ENCODE assay signal across 16 cellular contexts in the genomic region with DNA sequence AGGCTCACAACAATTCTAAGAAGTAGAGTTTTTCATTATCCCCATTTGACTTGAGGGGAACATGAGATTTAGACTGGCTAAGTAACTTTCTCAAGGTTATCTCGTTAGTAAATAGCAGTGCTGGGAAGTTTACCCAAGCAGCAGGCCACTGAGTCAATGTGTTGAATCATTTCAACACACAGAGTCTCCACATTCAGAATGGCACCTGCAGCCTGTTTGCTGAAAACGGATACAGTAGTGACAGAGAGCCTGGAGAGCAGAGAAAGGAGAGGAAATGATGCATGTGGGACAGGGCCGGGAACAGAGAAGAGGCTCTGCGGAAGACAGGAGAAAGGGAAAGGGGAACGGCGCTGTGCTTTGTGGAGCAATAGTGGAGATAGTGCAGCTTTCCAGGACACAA. TPM values are rescaled to one million over a fixed set of nuclear protein-coding genes. Genes with fewer than 3 reads are reported as not detected.
DNase-seq lines count a peak whose midpoint lies in the region; ATAC-seq and TF ChIP-seq lines count a peak whose summit lies in the region.
"Had no signal": no experiment of that assay in that cellular context is flagged by ENCODE, and none has a peak within 500 bp of the region (broad histone marks: within the 10 kb centered on the region; RNA-seq: fewer than 3 reads in every experiment).

No MANE protein-coding gene starts in this region.

- POLR2A ChIA-PET in WTC11 (lab: Charles Lee) = no interaction called here

- H3K9me3 Mint-ChIP-seq in WTC11 (no peaks in the 10 kb centered on the region), type B pancreatic cell (no peaks in the 10 kb centered on the region)
- H3K9me3 Mint-ChIP-seq: CD4-positive, alpha-beta memory T cell had no signal

- no peaks in the 10 kb centered on the region for H3K36me3 Mint-ChIP-seq in WTC11
- H3K36me3 Mint-ChIP-seq in type B pancreatic cell = peaks cover 3% of the 10 kb centered on the region
- H3K36me3 Mint-ChIP-seq: activated naive CD8-positive, alpha-beta T cell; CD4-positive, alpha-beta memory T cell had no signal

- H3K27me3 Mint-ChIP-seq in WTC11 (ENCODE audit: low read depth) (peaks cover 3% of the 10 kb centered on the region; the same call in 1 of the 2 replicates), type B pancreatic cell (peaks cover 9% of the 10 kb centered on the region)
- H3K27me3 Mint-ChIP-seq: activated naive CD8-positive, alpha-beta T cell had no signal

- H3K27ac Mint-ChIP-seq in WTC11 (0 out of 2 replicates have a peak overlapping the region, but pooled peaks have one; percentile 1), type B pancreatic cell (peak overlapping the region; percentile 32)
- H3K27ac Mint-ChIP-seq: activated naive CD8-positive, alpha-beta T cell; CD4-positive, alpha-beta memory T cell; T-helper 17 cell had no signal

- H3K4me3 Mint-ChIP-seq in WTC11 = no peak overlapping the region
- no peak overlapping the region for H3K4me3 Mint-ChIP-seq in type B pancreatic cell
- H3K4me3 Mint-ChIP-seq: activated naive CD8-positive, alpha-beta T cell; CD4-positive, alpha-beta memory T cell; T-helper 17 cell had no signal

- no peak overlapping the region for H3K4me3 ChIP-seq in fibroblast of pulmonary artery (replicated peaks; ENCODE audit: low read depth, low read length)
- H3K4me3 ChIP-seq: heart left ventricle, psoas muscle had no signal

- CTCF ChIA-PET in WTC11 (lab: Charles Lee) = interaction anchor here (3.0 kb wide), 1 partner anchor 32 kb away, joined by 8 read pairs; no protein-coding TSS in a partner anchor

- TF ChIP-seq CTCF in WTC11 (IDR thresholded peaks at IDR 0.05) = no peak
- no peak for TF ChIP-seq CTCF in fibroblast of pulmonary artery (IDR thresholded peaks at IDR 0.05; ENCODE audit: low read length, missing control alignments)
- TF ChIP-seq CTCF in type B pancreatic cell (conservative IDR thresholded peaks at IDR 0.05) = no peak

- H3K4me1 Mint-ChIP-seq in WTC11 (peaks cover 28% of the 10 kb centered on the region), type B pancreatic cell (ENCODE audit: unreplicated experiment) (peaks cover 28% of the 10 kb centered on the region)

- no peak for ATAC-seq in WTC11
- ATAC-seq: T-helper 17 cell had no signal

- peak; percentile 42 for DNase-seq in NCI-H345 (lab: John Stamatoyannopoulos, UW)
- no peak for DNase-seq in NCI-H345 treated with DMSO at 0.1 percent for 48 hours (lab: John Stamatoyannopoulos, UW; ENCODE audit: unreplicated experiment)
- DNase-seq in WTC11 (ENCODE audit: low spot score) = no peak
- DNase-seq in fibroblast of pulmonary artery (ENCODE audit: low read depth) = peak; percentile 53
- no peak for DNase-seq in type B pancreatic cell (ENCODE audit: extremely low spot score, unreplicated experiment)
- DNase-seq in NOMO-1 (lab: John Stamatoyannopoulos, UW; ENCODE audit: unreplicated experiment in 2 of 2) = no peak
- no peak for DNase-seq in OCI-M2 (lab: John Stamatoyannopoulos, UW; ENCODE audit: unreplicated experiment)
- no peak for DNase-seq in DMS 273 treated with DMSO at 0.1 percent for 48 hours (lab: John Stamatoyannopoulos, UW)
- DNase-seq: activated CD4-positive, alpha-beta T cell treated with anti-CD3 and anti-CD28 coated beads for 1 hour; CD4-positive, alpha-beta memory T cell; GF-D8; heart left ventricle; NCI-H1105; psoas muscle; T-helper 17 cell had no signal

TF ChIP-seq in WTC11, 78 proteins besides CTCF, POLR2A, EP300 and RAD21:
- TF ChIP-seq, protein P1, sequence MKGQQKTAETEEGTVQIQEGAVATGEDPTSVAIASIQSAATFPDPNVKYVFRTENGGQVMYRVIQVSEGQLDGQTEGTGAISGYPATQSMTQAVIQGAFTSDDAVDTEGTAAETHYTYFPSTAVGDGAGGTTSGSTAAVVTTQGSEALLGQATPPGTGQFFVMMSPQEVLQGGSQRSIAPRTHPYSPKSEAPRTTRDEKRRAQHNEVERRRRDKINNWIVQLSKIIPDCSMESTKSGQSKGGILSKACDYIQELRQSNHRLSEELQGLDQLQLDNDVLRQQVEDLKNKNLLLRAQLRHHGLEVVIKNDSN (CRISPR knock-in tag; IDR thresholded peaks at IDR 0.05) = no peak
- TF ChIP-seq, protein P2, sequence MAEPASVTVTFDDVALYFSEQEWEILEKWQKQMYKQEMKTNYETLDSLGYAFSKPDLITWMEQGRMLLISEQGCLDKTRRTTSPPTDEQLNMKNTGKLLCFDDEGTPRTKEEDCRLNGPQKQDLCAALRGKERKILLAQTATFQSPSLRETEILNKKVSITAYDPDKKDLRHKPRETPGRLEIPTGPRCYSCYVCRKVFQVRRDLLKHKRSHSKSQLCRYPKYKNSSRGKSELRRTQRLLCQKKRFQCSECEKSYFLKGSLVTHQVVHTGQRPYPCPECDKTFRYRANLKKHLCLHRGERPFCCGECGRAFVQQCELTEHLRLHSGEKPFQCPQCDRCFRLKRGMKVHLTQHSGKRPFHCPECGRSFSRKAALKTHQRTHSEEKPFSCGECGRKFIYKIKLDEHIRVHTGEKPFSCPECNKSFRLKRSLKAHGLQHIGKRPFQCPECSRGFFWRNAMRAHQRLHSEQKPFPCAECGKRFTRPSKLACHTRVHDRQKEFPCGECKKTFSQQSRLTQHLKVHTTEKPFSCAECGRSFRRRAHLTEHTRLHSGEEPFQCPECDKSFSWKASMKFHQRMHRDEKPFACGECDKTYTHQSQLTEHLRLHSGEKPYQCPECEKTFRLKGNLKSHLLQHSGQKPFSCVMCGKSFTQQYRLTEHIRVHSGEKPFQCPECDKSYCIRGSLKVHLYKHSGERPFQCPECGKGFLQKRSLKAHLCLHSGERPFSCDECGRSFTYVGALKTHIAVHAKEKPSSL (CRISPR knock-in tag; conservative IDR thresholded peaks at IDR 0.05) = no peak
- TF ChIP-seq ATF1 (CRISPR knock-in tag; IDR thresholded peaks at IDR 0.05) = no peak
- TF ChIP-seq, protein P3, sequence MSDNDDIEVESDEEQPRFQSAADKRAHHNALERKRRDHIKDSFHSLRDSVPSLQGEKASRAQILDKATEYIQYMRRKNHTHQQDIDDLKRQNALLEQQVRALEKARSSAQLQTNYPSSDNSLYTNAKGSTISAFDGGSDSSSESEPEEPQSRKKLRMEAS (CRISPR knock-in tag; IDR thresholded peaks at IDR 0.05) = no peak
- TF ChIP-seq, protein P4, sequence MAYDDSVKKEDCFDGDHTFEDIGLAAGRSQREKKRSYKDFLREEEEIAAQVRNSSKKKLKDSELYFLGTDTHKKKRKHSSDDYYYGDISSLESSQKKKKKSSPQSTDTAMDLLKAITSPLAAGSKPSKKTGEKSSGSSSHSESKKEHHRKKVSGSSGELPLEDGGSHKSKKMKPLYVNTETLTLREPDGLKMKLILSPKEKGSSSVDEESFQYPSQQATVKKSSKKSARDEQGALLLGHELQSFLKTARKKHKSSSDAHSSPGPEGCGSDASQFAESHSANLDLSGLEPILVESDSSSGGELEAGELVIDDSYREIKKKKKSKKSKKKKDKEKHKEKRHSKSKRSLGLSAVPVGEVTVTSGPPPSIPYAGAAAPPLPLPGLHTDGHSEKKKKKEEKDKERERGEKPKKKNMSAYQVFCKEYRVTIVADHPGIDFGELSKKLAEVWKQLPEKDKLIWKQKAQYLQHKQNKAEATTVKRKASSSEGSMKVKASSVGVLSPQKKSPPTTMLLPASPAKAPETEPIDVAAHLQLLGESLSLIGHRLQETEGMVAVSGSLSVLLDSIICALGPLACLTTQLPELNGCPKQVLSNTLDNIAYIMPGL (CRISPR knock-in tag; IDR thresholded peaks at IDR 0.05) = no peak

RNA-seq across cellular contexts. Expression of a gene that starts 33.5 kb away (rescaled TPM):
- total RNA-seq in WTC11 (2021) (12.5 to 14.0 TPM (median 12.7 TPM) in 3 replicates), type B pancreatic cell (ENCODE audit: low replicate concordance) (22.4 and 24.6 TPM in 2 replicates)

Comparison
In these comparisons a context has a peak if more than half of its experiments do, and no peak if none do; other contexts are left out.
1. DNase-seq: peak in NCI-H345 (single experiment) and fibroblast of pulmonary artery (single experiment); none in NCI-H345 treated with DMSO at 0.1 percent for 48 hours (single experiment), WTC11 (single experiment), type B pancreatic cell (single experiment), NOMO-1 (0 of 2), OCI-M2 (single experiment) and DMS 273 treated with DMSO at 0.1 percent for 48 hours (single experiment).